Comparison of ENCODE assay signal across 9 cellular contexts in the genomic region with DNA sequence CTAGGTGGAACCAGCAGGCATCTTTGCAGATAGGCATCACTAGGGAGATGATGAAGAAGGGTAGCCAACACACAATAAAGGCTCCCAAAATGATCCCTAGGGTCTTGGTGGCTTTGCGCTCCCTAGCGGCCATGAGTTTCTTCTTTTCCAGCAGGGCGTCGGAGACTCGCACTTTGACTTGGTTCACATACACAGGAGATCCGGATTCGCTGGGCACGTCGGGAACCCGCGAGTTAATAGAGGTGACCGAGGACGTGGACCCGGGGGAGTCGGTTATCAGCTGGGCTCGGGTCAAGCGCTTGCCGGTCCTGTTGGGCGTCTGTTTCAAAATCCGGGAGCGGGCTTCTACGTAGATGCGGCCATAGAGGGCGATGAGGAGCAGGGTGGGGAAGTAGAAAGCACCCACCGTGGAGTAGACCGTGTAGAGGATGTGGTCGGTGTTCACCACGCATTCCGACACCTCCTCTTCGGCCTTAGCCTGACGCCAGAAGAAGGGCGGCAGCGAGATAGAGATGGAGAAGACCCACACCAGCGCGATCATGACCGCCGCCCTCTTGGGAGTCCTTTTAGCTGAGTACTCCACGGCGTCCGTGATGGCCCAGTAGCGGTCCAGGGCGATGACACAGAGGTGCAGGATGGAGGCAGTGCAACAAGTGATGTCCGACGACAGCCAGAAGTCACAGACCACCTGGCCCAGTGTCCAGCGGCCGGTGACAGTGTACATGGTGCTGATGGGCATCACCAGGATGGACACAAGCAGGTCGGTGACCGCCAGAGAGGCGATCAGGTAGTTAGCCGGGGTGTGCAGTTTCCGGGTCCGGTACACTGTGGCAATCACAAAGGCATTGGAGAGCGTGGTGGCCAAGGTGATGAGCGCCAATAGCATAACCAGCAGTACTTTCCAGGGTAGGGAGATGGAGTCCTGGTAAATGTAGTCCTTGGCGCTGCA. TPM values are rescaled to one million over a fixed set of nuclear protein-coding genes. Genes with fewer than 3 reads are reported as not detected.
DNase-seq lines count a peak whose midpoint lies in the region; TF ChIP-seq lines count a peak whose summit lies in the region.
"Had no signal": no experiment of that assay in that cellular context is flagged by ENCODE, and none has a peak within 500 bp of the region (broad histone marks: within the 10 kb centered on the region; RNA-seq: fewer than 3 reads in every experiment).

No MANE protein-coding gene starts in this region.

- H3K4me3 ChIP-seq in breast epithelium (peak overlapping the region; percentile 27 to 68 (median 45)), endodermal cell (ENCODE audit: low read length) (peak overlapping the region; percentile 89), urinary bladder (ENCODE audit: low read depth, low read length) (peak overlapping the region; percentile 31)

- H3K4me3 Mint-ChIP-seq in MCF 10A (ENCODE audit: unreplicated experiment) (no peak overlapping the region), endodermal cell (peak overlapping the region; percentile 68), mesothelial cell of epicardium (peak overlapping the region; percentile 72)

- H3K27ac Mint-ChIP-seq in MCF 10A (ENCODE audit: low read depth, unreplicated experiment) (no peak overlapping the region), endodermal cell (no peak overlapping the region), mesothelial cell of epicardium (no peak overlapping the region)

- H3K9me3 ChIP-seq in breast epithelium: no peaks in the 10 kb centered on the region
- no peaks in the 10 kb centered on the region for H3K9me3 ChIP-seq in endodermal cell (ENCODE audit: control insufficient read depth, low read length)

- H3K27me3 Mint-ChIP-seq in MCF 10A (ENCODE audit: insufficient read depth, unreplicated experiment): no peaks in the 10 kb centered on the region
- H3K27me3 Mint-ChIP-seq in endodermal cell (ENCODE audit: insufficient read depth): peaks cover 63% of the 10 kb centered on the region
- H3K27me3 Mint-ChIP-seq in mesothelial cell of epicardium (ENCODE audit: low read depth): peaks cover 83% of the 10 kb centered on the region

- H3K9ac ChIP-seq in endodermal cell (ENCODE audit: extremely low read depth, low read length, poor library complexity, severe bottlenecking): no peak overlapping the region

- no peaks in the 10 kb centered on the region for H3K9me3 Mint-ChIP-seq in MCF 10A (ENCODE audit: unreplicated experiment)
- no peaks in the 10 kb centered on the region for H3K9me3 Mint-ChIP-seq in endodermal cell
- no peaks in the 10 kb centered on the region for H3K9me3 Mint-ChIP-seq in mesothelial cell of epicardium

- H3K27me3 ChIP-seq in breast epithelium (peaks cover 7 to 41% of the 10 kb centered on the region in 2 donors), endodermal cell (ENCODE audit: control insufficient read depth, insufficient read depth, low read length, poor library complexity, severe bottlenecking) (peaks cover 66% of the 10 kb centered on the region)

- no peaks in the 10 kb centered on the region for H3K36me3 Mint-ChIP-seq in MCF 10A (ENCODE audit: insufficient read depth, unreplicated experiment)
- H3K36me3 Mint-ChIP-seq in endodermal cell (ENCODE audit: low read depth): no peaks in the 10 kb centered on the region
- H3K36me3 Mint-ChIP-seq in mesothelial cell of epicardium: no peaks in the 10 kb centered on the region

- BruUV-seq in MCF 10A (replicated peaks; lab: Mats Ljungman, UMichigan): no TSS peak

- H3K27ac ChIP-seq in breast epithelium: no peak overlapping the region
- H3K27ac ChIP-seq in endodermal cell (ENCODE audit: low read depth, low read length): no peak overlapping the region
- no peak overlapping the region for H3K27ac ChIP-seq in urinary bladder (ENCODE audit: low read depth)

- no peaks in the 10 kb centered on the region for H3K4me1 ChIP-seq in breast epithelium
- no peaks in the 10 kb centered on the region for H3K4me1 ChIP-seq in endodermal cell (ENCODE audit: control insufficient read depth, insufficient read depth, low read length)
- no peaks in the 10 kb centered on the region for H3K4me1 ChIP-seq in urinary bladder (ENCODE audit: insufficient read depth)

- TF ChIP-seq CTCF in breast epithelium (IDR thresholded peaks at IDR 0.05) (no peak), MCF 10A (IDR thresholded peaks at IDR 0.05; ENCODE audit: unreplicated experiment) (no peak), endodermal cell (conservative IDR thresholded peaks at IDR 0.05) (peak; percentile 82), mesothelial cell of epicardium (IDR thresholded peaks at IDR 0.05; ENCODE audit: unreplicated experiment) (no peak)

- TF ChIP-seq POLR2A in breast epithelium (IDR thresholded peaks at IDR 0.05): no peak

- H3K36me3 ChIP-seq in breast epithelium: no peaks in the 10 kb centered on the region
- no peaks in the 10 kb centered on the region for H3K36me3 ChIP-seq in endodermal cell (ENCODE audit: control insufficient read depth, insufficient read depth, low read length)
- no peaks in the 10 kb centered on the region for H3K36me3 ChIP-seq in urinary bladder (ENCODE audit: insufficient read depth)

- H3K4me1 Mint-ChIP-seq in MCF 10A (ENCODE audit: insufficient read depth, unreplicated experiment) (no peaks in the 10 kb centered on the region), endodermal cell (peaks cover 13% of the 10 kb centered on the region), mesothelial cell of epicardium (peaks cover 40% of the 10 kb centered on the region)

- intact Hi-C loops in breast epithelium (cut with DNase I; ENCODE audit: low total_unique reads) (no loop called here), MCF 10A (cut with micrococcal nuclease) (no loop called here)

- POLR2A ChIA-PET in MCF 10A (lab: Yijun Ruan, JAX): no interaction called here

- CTCF ChIA-PET in MCF 10A (lab: Yijun Ruan, JAX): no interaction called here

- 2 to 4% methylated on average over 31 to 55 of the region's 55 CpGs for WGBS in endodermal cell (ENCODE audit: insufficient coverage in 1 of 2, insufficient read length in 1 of 2), 2 experiments
- WGBS in urinary bladder: 3% methylated on average over 55 of the region's 55 CpGs

- DNase-seq in breast epithelium (ENCODE audit: low spot score in 2 of 2) (no peak), MCF 10A (ENCODE audit: unreplicated experiment) (no peak), endodermal cell (peak; percentile 87), mesothelial cell of epicardium (ENCODE audit: low spot score in 2 of 2, unreplicated experiment in 2 of 2) (no peak), germinal center (ENCODE audit: low spot score) (no peak), activated gamma-delta T cell treated with Interleukin-2 at 50 U/mL for 16 hours (no peak)
- no peak for DNase-seq in activated CD8-positive, alpha-beta memory T cell treated with anti-CD3 and anti-CD28 coated beads, Interleukin-2, amount 50 U/mL, for 48 hours
- DNase-seq: NCI-H1105 treated with DMSO at 0.1 percent for 48 hours had no signal

RNA-seq across cellular contexts. Expression of gene HTR1B, which starts 0.7 kb away (rescaled TPM):
- total RNA-seq in breast epithelium: under 1 TPM in 2 of 3 donors, not detected in 1; 0.15 to 0.33 TPM
- not detected in 2 replicates for total RNA-seq in MCF 10A (2022)
- 1 to 10 TPM; 2.9 to 3.9 TPM for total RNA-seq in endodermal cell
- polyA plus RNA-seq in endodermal cell (2013, experiment 1 of 2): 0.39 TPM
- polyA plus RNA-seq in endodermal cell (2013, experiment 2 of 2): 0.17 TPM
- total RNA-seq in mesothelial cell of epicardium: 0.20 to 0.38 TPM (median 0.25 TPM) in 3 replicates
- total RNA-seq in urinary bladder: 0.79 TPM
- polyA plus RNA-seq in urinary bladder: 1.7 TPM

Comparison
In these comparisons a context has a peak if more than half of its experiments do, and no peak if none do; other contexts are left out.
1. H3K4me3 ChIP-seq: peak in every context shown above with its lines; median percentile 89 in endodermal cell; 45 in breast epithelium; 31 in urinary bladder.